ENCODE assay signal across 23 cellular contexts in the genomic region with DNA sequence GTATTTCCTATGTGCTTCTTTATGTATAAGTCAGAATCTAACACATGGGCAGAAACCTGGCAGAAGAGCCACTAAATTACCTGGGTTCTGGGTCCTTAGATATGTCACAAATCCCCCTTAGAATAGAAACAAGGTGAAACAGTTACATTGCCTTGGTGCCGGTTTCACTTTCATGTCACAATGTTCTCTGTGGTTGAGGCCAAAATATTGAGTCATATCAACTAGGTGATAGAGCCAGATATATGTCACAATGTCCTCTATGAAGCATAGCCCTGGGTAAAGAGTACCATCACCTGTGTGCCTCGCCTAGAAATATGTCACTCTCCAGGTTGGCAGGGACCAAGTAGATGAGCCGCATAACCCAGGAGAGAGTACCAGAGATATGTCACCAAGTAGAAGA.
A peak's percentile ranks its signal among the peaks of the same experiment; 100 is the strongest.
DNase-seq lines count a peak whose midpoint lies in the region; ATAC-seq lines count a peak whose summit lies in the region.
"Had no signal": no experiment of that assay in that cellular context is flagged by ENCODE, and none has a peak within 500 bp of the region (broad histone marks: within the 10 kb centered on the region; RNA-seq: fewer than 3 reads in every experiment).

No MANE protein-coding gene starts in this region.

- H3K4me1 Mint-ChIP-seq in activated CD4-positive, alpha-beta memory T cell treated with anti-CD3 and anti-CD28 coated beads for 36 hours (ENCODE audit: low read depth) = no peaks in the 10 kb centered on the region
- H3K4me1 Mint-ChIP-seq in activated CD4-positive, alpha-beta memory T cell treated with anti-CD3 and anti-CD28 coated beads, Interleukin-2, amount 10 ng/mL, durations not matched to agents 7 days and 5 days = no peaks in the 10 kb centered on the region
- H3K4me1 Mint-ChIP-seq: CD4-positive, alpha-beta memory T cell had no signal

- CTCF ChIA-PET in activated CD4-positive, alpha-beta memory T cell treated with anti-CD3 and anti-CD28 coated beads for 36 hours (lab: Charles Lee) = no interaction called here
- CTCF ChIA-PET in activated CD4-positive, alpha-beta memory T cell treated with anti-CD3 and anti-CD28 coated beads, Interleukin-2, amount 10 ng/mL, durations not matched to agents 7 days and 5 days (lab: Charles Lee) = no interaction called here

- no peaks in the 10 kb centered on the region for H3K27me3 Mint-ChIP-seq in activated CD4-positive, alpha-beta memory T cell treated with anti-CD3 and anti-CD28 coated beads for 36 hours
- no peaks in the 10 kb centered on the region for H3K27me3 Mint-ChIP-seq in activated CD4-positive, alpha-beta memory T cell treated with anti-CD3 and anti-CD28 coated beads, Interleukin-2, amount 10 ng/mL, durations not matched to agents 7 days and 5 days
- H3K27me3 Mint-ChIP-seq: CD4-positive, alpha-beta memory T cell had no signal

- H3K27ac Mint-ChIP-seq in activated CD4-positive, alpha-beta memory T cell treated with anti-CD3 and anti-CD28 coated beads for 36 hours = no peak overlapping the region
- H3K27ac Mint-ChIP-seq in activated CD4-positive, alpha-beta memory T cell treated with anti-CD3 and anti-CD28 coated beads, Interleukin-2, amount 10 ng/mL, durations not matched to agents 7 days and 5 days = no peak overlapping the region
- H3K27ac Mint-ChIP-seq: CD4-positive, alpha-beta memory T cell had no signal

- DNase-seq in activated CD4-positive, alpha-beta memory T cell treated with anti-CD3 and anti-CD28 coated beads for 36 hours = peak; percentile 7
- DNase-seq in activated CD4-positive, alpha-beta memory T cell treated with anti-CD3 and anti-CD28 coated beads, Interleukin-2, amount 10 ng/mL, durations not matched to agents 7 days and 5 days = no peak
- DNase-seq in NCI-H1436 treated with DMSO at 0.1 percent for 48 hours (lab: John Stamatoyannopoulos, UW) = no peak
- DNase-seq in DMS 273 treated with DMSO at 0.1 percent for 48 hours (lab: John Stamatoyannopoulos, UW) = no peak
- DNase-seq: CD4-positive, alpha-beta memory T cell; GF-D8; GM23248; HCEC 1CT; MM.1S; NCI-H1105 treated with DMSO at 0.1 percent for 48 hours; NCI-H187; NCI-H2107; NCI-H510A; NCI-H748 treated with DMSO at 0.1 percent for 48 hours; PC-9; SIG-M5; T-helper 1 cell had no signal

- no peak overlapping the region for H3K4me3 Mint-ChIP-seq in activated CD4-positive, alpha-beta memory T cell treated with anti-CD3 and anti-CD28 coated beads for 36 hours
- no peak overlapping the region for H3K4me3 Mint-ChIP-seq in activated CD4-positive, alpha-beta memory T cell treated with anti-CD3 and anti-CD28 coated beads, Interleukin-2, amount 10 ng/mL, durations not matched to agents 7 days and 5 days
- H3K4me3 Mint-ChIP-seq: CD4-positive, alpha-beta memory T cell had no signal

- intact Hi-C loops in activated CD4-positive, alpha-beta memory T cell treated with anti-CD3 and anti-CD28 coated beads for 36 hours (cut with micrococcal nuclease) = no loop called here

- peak; percentile 73 for ATAC-seq in GM19035 (IDR thresholded peaks at IDR 0.05; ENCODE audit: unreplicated experiment)
- peak; percentile 54 for ATAC-seq in HG02678 (IDR thresholded peaks at IDR 0.05; ENCODE audit: unreplicated experiment)
- ATAC-seq in HG03469 (IDR thresholded peaks at IDR 0.05; ENCODE audit: unreplicated experiment) = peak; percentile 69
- no peak for ATAC-seq in GM19023 (IDR thresholded peaks at IDR 0.05; ENCODE audit: unreplicated experiment)
- ATAC-seq: A549, SK-N-SH treated with all-trans-retinoic acid at 6 μM for 48 hours had no signal

- H3K36me3 Mint-ChIP-seq in activated CD4-positive, alpha-beta memory T cell treated with anti-CD3 and anti-CD28 coated beads for 36 hours = no peaks in the 10 kb centered on the region
- no peaks in the 10 kb centered on the region for H3K36me3 Mint-ChIP-seq in activated CD4-positive, alpha-beta memory T cell treated with anti-CD3 and anti-CD28 coated beads, Interleukin-2, amount 10 ng/mL, durations not matched to agents 7 days and 5 days (ENCODE audit: low read depth)
- H3K36me3 Mint-ChIP-seq: CD4-positive, alpha-beta memory T cell had no signal

- POLR2A ChIA-PET in activated CD4-positive, alpha-beta memory T cell treated with anti-CD3 and anti-CD28 coated beads for 36 hours (lab: Charles Lee) = no interaction called here
- POLR2A ChIA-PET in activated CD4-positive, alpha-beta memory T cell treated with anti-CD3 and anti-CD28 coated beads, Interleukin-2, amount 10 ng/mL, durations not matched to agents 7 days and 5 days (lab: Charles Lee) = no interaction called here

- no peaks in the 10 kb centered on the region for H3K9me3 Mint-ChIP-seq in activated CD4-positive, alpha-beta memory T cell treated with anti-CD3 and anti-CD28 coated beads for 36 hours
- H3K9me3 Mint-ChIP-seq in activated CD4-positive, alpha-beta memory T cell treated with anti-CD3 and anti-CD28 coated beads, Interleukin-2, amount 10 ng/mL, durations not matched to agents 7 days and 5 days = no peaks in the 10 kb centered on the region
- H3K9me3 Mint-ChIP-seq: CD4-positive, alpha-beta memory T cell had no signal
